ENCODE assay signal across 15 cellular contexts in the genomic region with DNA sequence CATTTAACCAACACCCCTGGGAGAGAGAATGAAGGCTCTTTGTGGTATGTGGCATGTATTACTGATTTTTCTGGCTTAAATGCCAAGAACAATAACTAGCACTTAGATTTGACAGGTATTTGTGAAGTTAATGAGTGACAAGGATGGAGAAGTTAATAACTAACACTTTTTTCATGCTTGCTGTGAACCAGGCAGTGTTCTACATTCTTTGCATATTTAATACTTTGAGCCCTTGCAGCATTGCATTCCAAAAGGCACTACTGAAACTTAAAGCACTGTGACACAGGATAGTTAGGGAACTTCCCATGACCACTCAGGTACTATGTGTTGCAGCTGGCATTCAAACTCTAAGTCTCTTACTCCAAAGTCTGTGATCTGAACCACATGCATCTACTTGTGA.
DNase-seq lines count a peak whose midpoint lies in the region; ATAC-seq, FAIRE-seq and TF ChIP-seq lines count a peak whose summit lies in the region.
"Had no signal": no experiment of that assay in that cellular context is flagged by ENCODE, and none has a peak within 500 bp of the region (broad histone marks: within the 10 kb centered on the region; RNA-seq: fewer than 3 reads in every experiment).

No MANE protein-coding gene starts in this region.

- H3K27ac ChIP-seq in esophagus squamous epithelium: no peak overlapping the region

- H3K27me3 ChIP-seq in esophagus squamous epithelium: no peaks in the 10 kb centered on the region

- ATAC-seq in GM18907 (IDR thresholded peaks at IDR 0.05; ENCODE audit: unreplicated experiment): peak; percentile 89
- peak; percentile 80 for ATAC-seq in HG02759 (IDR thresholded peaks at IDR 0.05; ENCODE audit: unreplicated experiment)
- ATAC-seq: HCT116, Panc1 had no signal

- intact Hi-C loops in esophagus squamous epithelium (cut with DNase I): no loop called here

- no peak overlapping the region for H3K4me3 ChIP-seq in esophagus squamous epithelium

- no peak for TF ChIP-seq POLR2A in esophagus squamous epithelium (IDR thresholded peaks at IDR 0.05)

- no peak for TF ChIP-seq CTCF in esophagus squamous epithelium (IDR thresholded peaks at IDR 0.05)

- no peak for FAIRE-seq in frontal cortex (lab: Jason Lieb, UNC)
- FAIRE-seq: endometrium had no signal

- no peaks in the 10 kb centered on the region for H3K9me3 ChIP-seq in esophagus squamous epithelium

- DNase-seq in HuH-7 (ENCODE audit: low spot score) (peak; percentile 20), mucosa of gallbladder (ENCODE audit: low spot score) (peak; percentile 39), KG1 (lab: John Stamatoyannopoulos, UW) (no peak), NCI-H510A treated with DMSO at 0.1 percent for 48 hours (lab: John Stamatoyannopoulos, UW) (no peak), esophagus squamous epithelium (lab: John Stamatoyannopoulos, UW) (no peak), frontal cortex (ENCODE audit: low spot score in 2 of 2) (no peak)
- DNase-seq: activated CD8-positive, alpha-beta memory T cell treated with anti-CD3 and anti-CD28 coated beads, Interleukin-2, amount 50 U/mL, for 48 hours; CD4-positive, CD25-positive, alpha-beta regulatory T cell; T-helper 9 cell; trophoblast cell had no signal

- H3K36me3 ChIP-seq in esophagus squamous epithelium: no peaks in the 10 kb centered on the region

- no peaks in the 10 kb centered on the region for H3K4me1 ChIP-seq in esophagus squamous epithelium

Comparison
In these comparisons a context has a peak if more than half of its experiments do, and no peak if none do; other contexts are left out.
1. DNase-seq: peak in HuH-7 (single experiment) and mucosa of gallbladder (single experiment); none in KG1 (single experiment), NCI-H510A treated with DMSO at 0.1 percent for 48 hours (single experiment), esophagus squamous epithelium (single experiment) and frontal cortex (0 of 2).